In the genomic region with DNA sequence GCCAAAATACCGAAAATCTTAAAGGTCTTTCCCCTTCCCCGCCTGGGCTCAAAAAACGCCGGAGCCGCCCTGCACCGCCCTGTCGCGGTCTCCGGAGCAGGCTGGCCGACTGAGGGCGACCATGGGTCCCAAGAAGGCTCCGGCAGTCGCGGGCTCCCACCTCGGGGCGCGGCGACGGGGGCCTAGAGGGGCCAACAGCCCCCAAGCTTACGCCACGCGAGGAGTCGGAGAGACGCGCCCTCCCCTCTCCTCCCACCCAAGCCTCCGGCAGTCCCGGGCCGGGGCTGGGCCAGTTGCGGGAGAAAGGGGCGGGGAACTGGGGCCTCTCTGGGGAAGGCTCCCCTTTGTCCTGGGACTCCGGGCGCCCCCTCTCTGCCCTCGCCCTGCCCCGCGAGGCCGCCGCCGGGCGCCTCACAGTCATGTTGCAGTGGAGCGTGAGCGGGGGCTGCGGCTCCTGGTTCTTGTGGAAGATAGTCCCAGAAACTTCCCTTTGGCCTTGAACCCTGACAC, we compare ENCODE assay signal across 1 cellular context.
TF ChIP-seq lines count a peak whose summit lies in the region.

No MANE protein-coding gene starts in this region.

TF ChIP-seq in HepG2, 621 proteins besides CTCF, POLR2A, EP300 and RAD21 (continued from another document):
- TF ChIP-seq, protein P1, sequence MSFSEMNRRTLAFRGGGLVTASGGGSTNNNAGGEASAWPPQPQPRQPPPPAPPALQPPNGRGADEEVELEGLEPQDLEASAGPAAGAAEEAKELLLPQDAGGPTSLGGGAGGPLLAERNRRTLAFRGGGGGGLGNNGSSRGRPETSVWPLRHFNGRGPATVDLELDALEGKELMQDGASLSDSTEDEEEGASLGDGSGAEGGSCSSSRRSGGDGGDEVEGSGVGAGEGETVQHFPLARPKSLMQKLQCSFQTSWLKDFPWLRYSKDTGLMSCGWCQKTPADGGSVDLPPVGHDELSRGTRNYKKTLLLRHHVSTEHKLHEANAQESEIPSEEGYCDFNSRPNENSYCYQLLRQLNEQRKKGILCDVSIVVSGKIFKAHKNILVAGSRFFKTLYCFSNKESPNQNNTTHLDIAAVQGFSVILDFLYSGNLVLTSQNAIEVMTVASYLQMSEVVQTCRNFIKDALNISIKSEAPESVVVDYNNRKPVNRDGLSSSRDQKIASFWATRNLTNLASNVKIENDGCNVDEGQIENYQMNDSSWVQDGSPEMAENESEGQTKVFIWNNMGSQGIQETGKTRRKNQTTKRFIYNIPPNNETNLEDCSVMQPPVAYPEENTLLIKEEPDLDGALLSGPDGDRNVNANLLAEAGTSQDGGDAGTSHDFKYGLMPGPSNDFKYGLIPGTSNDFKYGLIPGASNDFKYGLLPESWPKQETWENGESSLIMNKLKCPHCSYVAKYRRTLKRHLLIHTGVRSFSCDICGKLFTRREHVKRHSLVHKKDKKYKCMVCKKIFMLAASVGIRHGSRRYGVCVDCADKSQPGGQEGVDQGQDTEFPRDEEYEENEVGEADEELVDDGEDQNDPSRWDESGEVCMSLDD (CRISPR knock-in tag; IDR thresholded peaks at IDR 0.05; ENCODE audit: borderline replicate concordance) = peak; percentile 57
- TF ChIP-seq, protein P2, sequence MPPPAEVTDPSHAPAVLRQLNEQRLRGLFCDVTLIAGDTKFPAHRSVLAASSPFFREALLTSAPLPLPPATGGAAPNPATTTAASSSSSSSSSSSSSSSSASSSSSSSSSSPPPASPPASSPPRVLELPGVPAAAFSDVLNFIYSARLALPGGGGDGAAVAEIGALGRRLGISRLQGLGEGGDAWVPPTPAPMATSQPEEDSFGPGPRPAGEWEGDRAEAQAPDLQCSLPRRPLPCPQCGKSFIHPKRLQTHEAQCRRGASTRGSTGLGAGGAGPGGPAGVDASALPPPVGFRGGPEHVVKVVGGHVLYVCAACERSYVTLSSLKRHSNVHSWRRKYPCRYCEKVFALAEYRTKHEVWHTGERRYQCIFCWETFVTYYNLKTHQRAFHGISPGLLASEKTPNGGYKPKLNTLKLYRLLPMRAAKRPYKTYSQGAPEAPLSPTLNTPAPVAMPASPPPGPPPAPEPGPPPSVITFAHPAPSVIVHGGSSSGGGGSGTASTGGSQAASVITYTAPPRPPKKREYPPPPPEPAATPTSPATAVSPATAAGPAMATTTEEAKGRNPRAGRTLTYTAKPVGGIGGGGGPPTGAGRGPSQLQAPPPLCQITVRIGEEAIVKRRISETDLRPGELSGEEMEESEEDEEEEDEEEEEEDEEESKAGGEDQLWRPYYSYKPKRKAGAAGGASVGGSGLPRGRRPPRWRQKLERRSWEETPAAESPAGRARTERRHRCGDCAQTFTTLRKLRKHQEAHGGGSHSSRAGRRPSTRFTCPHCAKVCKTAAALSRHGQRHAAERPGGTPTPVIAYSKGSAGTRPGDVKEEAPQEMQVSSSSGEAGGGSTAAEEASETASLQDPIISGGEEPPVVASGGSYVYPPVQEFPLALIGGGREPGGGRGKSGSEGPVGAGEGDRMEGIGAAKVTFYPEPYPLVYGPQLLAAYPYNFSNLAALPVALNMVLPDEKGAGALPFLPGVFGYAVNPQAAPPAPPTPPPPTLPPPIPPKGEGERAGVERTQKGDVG (CRISPR knock-in tag; IDR thresholded peaks at IDR 0.05; ENCODE audit: borderline replicate concordance) = no peak
- TF ChIP-seq ZNF777 (CRISPR knock-in tag; IDR thresholded peaks at IDR 0.05) (peak; percentile 67), BCL6 (CRISPR knock-in tag; IDR thresholded peaks at IDR 0.05) (0 out of 2 replicates have a peak, but pooled peaks have one; percentile 6), RCOR2 (CRISPR knock-in tag; IDR thresholded peaks at IDR 0.05) (no peak), BRD4 (CRISPR knock-in tag; IDR thresholded peaks at IDR 0.05) (no peak), CHD4 (IDR thresholded peaks at IDR 0.05; ENCODE audit: borderline replicate concordance, low read length) (no peak), ZNF124 (CRISPR knock-in tag; IDR thresholded peaks at IDR 0.05) (0 out of 2 replicates have a peak, but pooled peaks have one; percentile 32), ZNF839 (CRISPR knock-in tag; IDR thresholded peaks at IDR 0.05; ENCODE audit: borderline replicate concordance) (no peak), LCORL (IDR thresholded peaks at IDR 0.05) (no peak), LCORL (CRISPR knock-in tag; IDR thresholded peaks at IDR 0.05) (0 out of 2 replicates have a peak, but pooled peaks have one; percentile 45), TARDBP (CRISPR knock-in tag; IDR thresholded peaks at IDR 0.05) (0 out of 2 replicates have a peak, but pooled peaks have one; percentile 27), HNRNPLL (IDR thresholded peaks at IDR 0.05; ENCODE audit: low read depth, low read length, poor library complexity, severe bottlenecking) (peak; percentile 69), NR2F6 (IDR thresholded peaks at IDR 0.05) (peak; percentile 22; the same call in 1 of the 2 replicates), NR2F6 (CRISPR knock-in tag; IDR thresholded peaks at IDR 0.05) (no peak), MEIS1 (CRISPR knock-in tag; IDR thresholded peaks at IDR 0.05; ENCODE audit: borderline replicate concordance) (no peak), TBX2 (CRISPR knock-in tag; IDR thresholded peaks at IDR 0.05; ENCODE audit: borderline replicate concordance) (0 out of 2 replicates have a peak, but pooled peaks have one; percentile 13), SAP130 (CRISPR knock-in tag; IDR thresholded peaks at IDR 0.05; ENCODE audit: low read depth) (peak; percentile 44; the same call in 1 of the 2 replicates), YEATS4 (CRISPR knock-in tag; IDR thresholded peaks at IDR 0.05; ENCODE audit: borderline replicate concordance) (0 out of 2 replicates have a peak, but pooled peaks have one; percentile 46), ZKSCAN1 (IDR thresholded peaks at IDR 0.05; ENCODE audit: low read length) (no peak)
- TF ChIP-seq, protein P3, sequence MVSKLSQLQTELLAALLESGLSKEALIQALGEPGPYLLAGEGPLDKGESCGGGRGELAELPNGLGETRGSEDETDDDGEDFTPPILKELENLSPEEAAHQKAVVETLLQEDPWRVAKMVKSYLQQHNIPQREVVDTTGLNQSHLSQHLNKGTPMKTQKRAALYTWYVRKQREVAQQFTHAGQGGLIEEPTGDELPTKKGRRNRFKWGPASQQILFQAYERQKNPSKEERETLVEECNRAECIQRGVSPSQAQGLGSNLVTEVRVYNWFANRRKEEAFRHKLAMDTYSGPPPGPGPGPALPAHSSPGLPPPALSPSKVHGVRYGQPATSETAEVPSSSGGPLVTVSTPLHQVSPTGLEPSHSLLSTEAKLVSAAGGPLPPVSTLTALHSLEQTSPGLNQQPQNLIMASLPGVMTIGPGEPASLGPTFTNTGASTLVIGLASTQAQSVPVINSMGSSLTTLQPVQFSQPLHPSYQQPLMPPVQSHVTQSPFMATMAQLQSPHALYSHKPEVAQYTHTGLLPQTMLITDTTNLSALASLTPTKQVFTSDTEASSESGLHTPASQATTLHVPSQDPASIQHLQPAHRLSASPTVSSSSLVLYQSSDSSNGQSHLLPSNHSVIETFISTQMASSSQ (IDR thresholded peaks at IDR 0.05; ENCODE audit: low read depth) = no peak
- TF ChIP-seq, protein P3 (CRISPR knock-in tag; IDR thresholded peaks at IDR 0.05; ENCODE audit: borderline replicate concordance) = no peak
- TF ChIP-seq, protein P4, sequence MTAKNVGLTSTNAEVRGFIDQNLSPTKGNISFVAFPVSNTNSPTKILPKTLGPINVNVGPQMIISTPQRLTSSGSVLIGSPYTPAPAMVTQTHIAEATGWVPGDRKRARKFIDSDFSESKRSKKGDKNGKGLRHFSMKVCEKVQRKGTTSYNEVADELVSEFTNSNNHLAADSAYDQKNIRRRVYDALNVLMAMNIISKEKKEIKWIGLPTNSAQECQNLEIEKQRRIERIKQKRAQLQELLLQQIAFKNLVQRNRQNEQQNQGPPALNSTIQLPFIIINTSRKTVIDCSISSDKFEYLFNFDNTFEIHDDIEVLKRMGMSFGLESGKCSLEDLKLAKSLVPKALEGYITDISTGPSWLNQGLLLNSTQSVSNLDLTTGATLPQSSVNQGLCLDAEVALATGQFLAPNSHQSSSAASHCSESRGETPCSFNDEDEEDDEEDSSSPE (CRISPR knock-in tag; IDR thresholded peaks at IDR 0.05) = 0 out of 2 replicates have a peak, but pooled peaks have one; percentile 30
- TF ChIP-seq, protein P5, sequence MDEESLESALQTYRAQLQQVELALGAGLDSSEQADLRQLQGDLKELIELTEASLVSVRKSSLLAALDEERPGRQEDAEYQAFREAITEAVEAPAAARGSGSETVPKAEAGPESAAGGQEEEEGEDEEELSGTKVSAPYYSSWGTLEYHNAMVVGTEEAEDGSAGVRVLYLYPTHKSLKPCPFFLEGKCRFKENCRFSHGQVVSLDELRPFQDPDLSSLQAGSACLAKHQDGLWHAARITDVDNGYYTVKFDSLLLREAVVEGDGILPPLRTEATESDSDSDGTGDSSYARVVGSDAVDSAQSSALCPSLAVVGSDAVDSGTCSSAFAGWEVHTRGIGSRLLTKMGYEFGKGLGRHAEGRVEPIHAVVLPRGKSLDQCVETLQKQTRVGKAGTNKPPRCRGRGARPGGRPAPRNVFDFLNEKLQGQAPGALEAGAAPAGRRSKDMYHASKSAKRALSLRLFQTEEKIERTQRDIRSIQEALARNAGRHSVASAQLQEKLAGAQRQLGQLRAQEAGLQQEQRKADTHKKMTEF (CRISPR knock-in tag; IDR thresholded peaks at IDR 0.05) = peak; percentile 40; the same call in 1 of the 2 replicates
- TF ChIP-seq, protein P6, sequence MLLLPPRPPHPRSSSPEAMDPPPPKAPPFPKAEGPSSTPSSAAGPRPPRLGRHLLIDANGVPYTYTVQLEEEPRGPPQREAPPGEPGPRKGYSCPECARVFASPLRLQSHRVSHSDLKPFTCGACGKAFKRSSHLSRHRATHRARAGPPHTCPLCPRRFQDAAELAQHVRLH (CRISPR knock-in tag; IDR thresholded peaks at IDR 0.05; ENCODE audit: borderline replicate concordance, low read depth) = 0 out of 2 replicates have a peak, but pooled peaks have one; percentile 22
- TF ChIP-seq, protein P7, sequence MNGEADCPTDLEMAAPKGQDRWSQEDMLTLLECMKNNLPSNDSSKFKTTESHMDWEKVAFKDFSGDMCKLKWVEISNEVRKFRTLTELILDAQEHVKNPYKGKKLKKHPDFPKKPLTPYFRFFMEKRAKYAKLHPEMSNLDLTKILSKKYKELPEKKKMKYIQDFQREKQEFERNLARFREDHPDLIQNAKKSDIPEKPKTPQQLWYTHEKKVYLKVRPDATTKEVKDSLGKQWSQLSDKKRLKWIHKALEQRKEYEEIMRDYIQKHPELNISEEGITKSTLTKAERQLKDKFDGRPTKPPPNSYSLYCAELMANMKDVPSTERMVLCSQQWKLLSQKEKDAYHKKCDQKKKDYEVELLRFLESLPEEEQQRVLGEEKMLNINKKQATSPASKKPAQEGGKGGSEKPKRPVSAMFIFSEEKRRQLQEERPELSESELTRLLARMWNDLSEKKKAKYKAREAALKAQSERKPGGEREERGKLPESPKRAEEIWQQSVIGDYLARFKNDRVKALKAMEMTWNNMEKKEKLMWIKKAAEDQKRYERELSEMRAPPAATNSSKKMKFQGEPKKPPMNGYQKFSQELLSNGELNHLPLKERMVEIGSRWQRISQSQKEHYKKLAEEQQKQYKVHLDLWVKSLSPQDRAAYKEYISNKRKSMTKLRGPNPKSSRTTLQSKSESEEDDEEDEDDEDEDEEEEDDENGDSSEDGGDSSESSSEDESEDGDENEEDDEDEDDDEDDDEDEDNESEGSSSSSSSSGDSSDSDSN (CRISPR knock-in tag; IDR thresholded peaks at IDR 0.05) = peak; percentile 65; the same call in 1 of the 2 replicates
- TF ChIP-seq, protein P8, sequence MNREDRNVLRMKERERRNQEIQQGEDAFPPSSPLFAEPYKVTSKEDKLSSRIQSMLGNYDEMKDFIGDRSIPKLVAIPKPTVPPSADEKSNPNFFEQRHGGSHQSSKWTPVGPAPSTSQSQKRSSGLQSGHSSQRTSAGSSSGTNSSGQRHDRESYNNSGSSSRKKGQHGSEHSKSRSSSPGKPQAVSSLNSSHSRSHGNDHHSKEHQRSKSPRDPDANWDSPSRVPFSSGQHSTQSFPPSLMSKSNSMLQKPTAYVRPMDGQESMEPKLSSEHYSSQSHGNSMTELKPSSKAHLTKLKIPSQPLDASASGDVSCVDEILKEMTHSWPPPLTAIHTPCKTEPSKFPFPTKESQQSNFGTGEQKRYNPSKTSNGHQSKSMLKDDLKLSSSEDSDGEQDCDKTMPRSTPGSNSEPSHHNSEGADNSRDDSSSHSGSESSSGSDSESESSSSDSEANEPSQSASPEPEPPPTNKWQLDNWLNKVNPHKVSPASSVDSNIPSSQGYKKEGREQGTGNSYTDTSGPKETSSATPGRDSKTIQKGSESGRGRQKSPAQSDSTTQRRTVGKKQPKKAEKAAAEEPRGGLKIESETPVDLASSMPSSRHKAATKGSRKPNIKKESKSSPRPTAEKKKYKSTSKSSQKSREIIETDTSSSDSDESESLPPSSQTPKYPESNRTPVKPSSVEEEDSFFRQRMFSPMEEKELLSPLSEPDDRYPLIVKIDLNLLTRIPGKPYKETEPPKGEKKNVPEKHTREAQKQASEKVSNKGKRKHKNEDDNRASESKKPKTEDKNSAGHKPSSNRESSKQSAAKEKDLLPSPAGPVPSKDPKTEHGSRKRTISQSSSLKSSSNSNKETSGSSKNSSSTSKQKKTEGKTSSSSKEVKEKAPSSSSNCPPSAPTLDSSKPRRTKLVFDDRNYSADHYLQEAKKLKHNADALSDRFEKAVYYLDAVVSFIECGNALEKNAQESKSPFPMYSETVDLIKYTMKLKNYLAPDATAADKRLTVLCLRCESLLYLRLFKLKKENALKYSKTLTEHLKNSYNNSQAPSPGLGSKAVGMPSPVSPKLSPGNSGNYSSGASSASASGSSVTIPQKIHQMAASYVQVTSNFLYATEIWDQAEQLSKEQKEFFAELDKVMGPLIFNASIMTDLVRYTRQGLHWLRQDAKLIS (CRISPR knock-in tag; IDR thresholded peaks at IDR 0.05) = no peak
